In the genomic region with DNA sequence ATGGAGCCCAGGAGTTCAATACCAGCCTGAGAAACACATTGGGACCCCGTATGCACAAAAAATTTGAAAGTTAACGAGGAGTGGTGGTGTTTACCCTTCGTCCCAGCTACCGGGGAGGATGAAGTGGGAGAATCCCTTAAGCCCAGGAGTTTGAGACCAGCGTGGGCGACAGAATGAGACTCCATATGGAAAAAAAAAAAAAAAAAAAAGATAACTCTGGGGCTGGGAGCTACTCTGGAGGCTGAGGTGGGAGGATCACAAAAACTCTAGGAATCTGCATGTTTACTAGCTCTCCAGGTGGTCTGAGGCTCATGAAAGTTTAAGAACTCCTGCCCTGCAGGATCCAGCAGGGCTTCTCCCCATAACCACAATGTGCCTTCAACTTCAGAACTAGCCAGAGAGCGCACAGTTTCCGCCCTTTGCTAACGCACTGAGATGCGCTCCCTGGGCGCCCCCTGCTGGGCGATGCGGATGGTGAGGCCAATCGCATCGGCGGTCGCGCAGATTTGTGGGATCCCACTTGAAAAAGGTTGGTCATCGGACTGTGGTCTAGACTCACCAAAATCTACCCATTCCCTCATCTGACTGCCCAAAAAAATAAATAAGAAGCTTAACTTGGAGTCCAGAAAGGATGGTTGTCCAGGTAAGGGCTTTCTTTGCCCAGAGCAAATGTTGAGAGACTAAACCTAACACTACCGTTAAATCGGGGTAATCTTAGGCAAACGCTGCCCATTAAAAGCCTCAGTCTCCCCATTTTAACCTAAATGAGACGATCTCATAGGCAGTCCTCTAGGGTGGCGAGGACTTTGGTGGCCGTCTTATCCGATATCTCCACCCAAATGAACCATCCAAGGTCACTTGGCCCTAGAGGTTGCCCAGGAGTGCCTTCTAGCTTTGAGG, we compare ENCODE assay signal across 9 cellular contexts. TPM values are rescaled to one million over a fixed set of nuclear protein-coding genes. Genes with fewer than 3 reads are reported as not detected.
DNase-seq lines count a peak whose midpoint lies in the region; ATAC-seq and TF ChIP-seq lines count a peak whose summit lies in the region.
"Had no signal": no experiment of that assay in that cellular context is flagged by ENCODE, and none has a peak within 500 bp of the region (broad histone marks: within the 10 kb centered on the region; RNA-seq: fewer than 3 reads in every experiment).

No MANE protein-coding gene starts in this region.

- TF ChIP-seq POLR2A in suprapubic skin (IDR thresholded peaks at IDR 0.05) = no peak

- peaks cover 5% of the 10 kb centered on the region for H3K4me1 ChIP-seq in RWPE2 (ENCODE audit: insufficient read depth, poor library complexity, severe bottlenecking)
- H3K4me1 ChIP-seq in neutrophil (ENCODE audit: control insufficient read depth in 1 of 2, insufficient read depth in 1 of 2, low read depth in 1 of 2, low read length in 1 of 2) = peaks cover 2 to 12% of the 10 kb centered on the region in 2 experiments
- peaks cover 17% of the 10 kb centered on the region for H3K4me1 ChIP-seq in suprapubic skin

- H3K27ac ChIP-seq in RWPE2 (ENCODE audit: poor library complexity, severe bottlenecking) = no peak overlapping the region
- H3K27ac ChIP-seq in neutrophil = no peak overlapping the region
- H3K27ac ChIP-seq in suprapubic skin = no peak overlapping the region

- H3K9me3 ChIP-seq in RWPE2 (ENCODE audit: severe bottlenecking) = no peaks in the 10 kb centered on the region
- no peaks in the 10 kb centered on the region for H3K9me3 ChIP-seq in neutrophil
- H3K9me3 ChIP-seq in suprapubic skin = no peaks in the 10 kb centered on the region

- TF ChIP-seq EP300 in suprapubic skin (IDR thresholded peaks at IDR 0.05) = no peak

- H3K4me3 ChIP-seq in RWPE2 (ENCODE audit: severe bottlenecking) = no peak overlapping the region
- H3K4me3 ChIP-seq in neutrophil (ENCODE audit: low read depth in 1 of 2, low read length in 1 of 2) = no peak overlapping the region
- no peak overlapping the region for H3K4me3 ChIP-seq in suprapubic skin

- H3K4me3 Mint-ChIP-seq in activated T-helper 1 cell treated with anti-CD3 and anti-CD28 coated beads, Interleukin-12 subunit alpha, Interleukin-12 subunit beta, Interleukin-2, Interleukin-4 antibody, amounts not matched to agents 30 ng/mL and 10 ng/mL and 1 ng/mL, durations not matched to agents 14 hours and 24 hours and 36 hours = no peak overlapping the region

- intact Hi-C loops in activated T-helper 1 cell treated with anti-CD3 and anti-CD28 coated beads, Interleukin-12 subunit alpha, Interleukin-12 subunit beta, Interleukin-2, Interleukin-4 antibody, amounts not matched to agents 30 ng/mL and 10 ng/mL and 1 ng/mL, durations not matched to agents 14 hours and 24 hours and 36 hours (cut with micrococcal nuclease) = loop anchor here (2.0 kb wide), 3 partner anchors 27 to 79 kb away; no protein-coding TSS in a partner anchor

- H3K36me3 Mint-ChIP-seq in activated T-helper 1 cell treated with anti-CD3 and anti-CD28 coated beads, Interleukin-12 subunit alpha, Interleukin-12 subunit beta, Interleukin-2, Interleukin-4 antibody, amounts not matched to agents 30 ng/mL and 10 ng/mL and 1 ng/mL, durations not matched to agents 14 hours and 24 hours and 36 hours (ENCODE audit: low read depth) = peaks cover 1% of the 10 kb centered on the region

- peaks cover 46% of the 10 kb centered on the region for H3K4me1 Mint-ChIP-seq in activated T-helper 1 cell treated with anti-CD3 and anti-CD28 coated beads, Interleukin-12 subunit alpha, Interleukin-12 subunit beta, Interleukin-2, Interleukin-4 antibody, amounts not matched to agents 30 ng/mL and 10 ng/mL and 1 ng/mL, durations not matched to agents 14 hours and 24 hours and 36 hours (ENCODE audit: low read depth)

- TF ChIP-seq CTCF in RWPE2 (IDR thresholded peaks at IDR 0.05; ENCODE audit: poor library complexity, severe bottlenecking) (peak; percentile 96), neutrophil (IDR thresholded peaks at IDR 0.05) (peak; percentile 77), suprapubic skin (IDR thresholded peaks at IDR 0.05) (peak; percentile 64 to 87)

- ATAC-seq in RWPE2 (ENCODE audit: low read depth) = peak; percentile 55
- ATAC-seq in GM18867 (IDR thresholded peaks at IDR 0.05; ENCODE audit: unreplicated experiment) = no peak

- DNase-seq in D341Med (ENCODE audit: low spot score) (peak; percentile 86), HK-2 (ENCODE audit: unreplicated experiment) (peak; percentile 85), RWPE2 (ENCODE audit: low spot score) (no peak), fibroblast of the conjunctiva (ENCODE audit: low read depth) (peak; percentile 37), suprapubic skin (ENCODE audit: low spot score in 2 of 2) (peak in 1 of 2 donors; percentile 94)
- DNase-seq in activated T-helper 1 cell treated with anti-CD3 and anti-CD28 coated beads, Interleukin-12 subunit alpha, Interleukin-12 subunit beta, Interleukin-2, Interleukin-4 antibody, amounts not matched to agents 30 ng/mL and 10 ng/mL and 1 ng/mL, durations not matched to agents 14 hours and 24 hours and 36 hours (ENCODE audit: low spot score) = peak; percentile 74

- H3K27me3 ChIP-seq in RWPE2 (ENCODE audit: insufficient read depth, poor library complexity, severe bottlenecking) (no peaks in the 10 kb centered on the region), neutrophil (peaks cover 69% of the 10 kb centered on the region), suprapubic skin (peaks cover 58% of the 10 kb centered on the region)

- no peaks in the 10 kb centered on the region for H3K36me3 ChIP-seq in RWPE2 (ENCODE audit: low read depth)
- H3K36me3 ChIP-seq in neutrophil = no peaks in the 10 kb centered on the region
- no peaks in the 10 kb centered on the region for H3K36me3 ChIP-seq in suprapubic skin

- H3K27ac Mint-ChIP-seq in activated T-helper 1 cell treated with anti-CD3 and anti-CD28 coated beads, Interleukin-12 subunit alpha, Interleukin-12 subunit beta, Interleukin-2, Interleukin-4 antibody, amounts not matched to agents 30 ng/mL and 10 ng/mL and 1 ng/mL, durations not matched to agents 14 hours and 24 hours and 36 hours = no peak overlapping the region

- peaks cover 39% of the 10 kb centered on the region for H3K27me3 Mint-ChIP-seq in activated T-helper 1 cell treated with anti-CD3 and anti-CD28 coated beads, Interleukin-12 subunit alpha, Interleukin-12 subunit beta, Interleukin-2, Interleukin-4 antibody, amounts not matched to agents 30 ng/mL and 10 ng/mL and 1 ng/mL, durations not matched to agents 14 hours and 24 hours and 36 hours (ENCODE audit: insufficient read depth)

- H3K9me3 Mint-ChIP-seq in activated T-helper 1 cell treated with anti-CD3 and anti-CD28 coated beads, Interleukin-12 subunit alpha, Interleukin-12 subunit beta, Interleukin-2, Interleukin-4 antibody, amounts not matched to agents 30 ng/mL and 10 ng/mL and 1 ng/mL, durations not matched to agents 14 hours and 24 hours and 36 hours = no peaks in the 10 kb centered on the region

- 54% methylated on average over 17 of the region's 26 CpGs for WGBS in suprapubic skin

RNA-seq across cellular contexts. Expression of a gene that starts 8.8 kb away (rescaled TPM):
- not detected in 2 replicates for total RNA-seq in activated T-helper 1 cell treated with anti-CD3 and anti-CD28 coated beads, Interleukin-12 subunit alpha, Interleukin-12 subunit beta, Interleukin-2, Interleukin-4 antibody, amounts not matched to agents 30 ng/mL and 10 ng/mL and 1 ng/mL, durations not matched to agents 14 hours and 24 hours and 36 hours
- not detected for total RNA-seq in suprapubic skin
- total RNA-seq: T-helper 1 cell treated with Interleukin-12 subunit alpha and Interleukin-12 subunit beta and Interleukin-4 antibody, amounts not matched to agents 30 ng/mL and 1 ng/mL, for 36 hours had no signal

RNA-seq across cellular contexts. Expression of a gene that starts 9.9 kb away (rescaled TPM):
- 0.83 and 1.9 TPM in 2 replicates for total RNA-seq in activated T-helper 1 cell treated with anti-CD3 and anti-CD28 coated beads, Interleukin-12 subunit alpha, Interleukin-12 subunit beta, Interleukin-2, Interleukin-4 antibody, amounts not matched to agents 30 ng/mL and 10 ng/mL and 1 ng/mL, durations not matched to agents 14 hours and 24 hours and 36 hours
- total RNA-seq in suprapubic skin = 10 to 100 TPM; 47.8 to 96.9 (median 62.8) TPM

RNA-seq across cellular contexts. Expression of a gene that starts 46.0 kb away (rescaled TPM):
- total RNA-seq in activated T-helper 1 cell treated with anti-CD3 and anti-CD28 coated beads, Interleukin-12 subunit alpha, Interleukin-12 subunit beta, Interleukin-2, Interleukin-4 antibody, amounts not matched to agents 30 ng/mL and 10 ng/mL and 1 ng/mL, durations not matched to agents 14 hours and 24 hours and 36 hours = 394 and 411 TPM in 2 replicates
- total RNA-seq in suprapubic skin = 10 to 100 TPM in 1 of 4 donors, 1 to 10 TPM in 3; 2.3 to 11.4 (median 9.9) TPM

RNA-seq across cellular contexts. Expression of a gene that starts 46.8 kb away (rescaled TPM):
- total RNA-seq in activated T-helper 1 cell treated with anti-CD3 and anti-CD28 coated beads, Interleukin-12 subunit alpha, Interleukin-12 subunit beta, Interleukin-2, Interleukin-4 antibody, amounts not matched to agents 30 ng/mL and 10 ng/mL and 1 ng/mL, durations not matched to agents 14 hours and 24 hours and 36 hours = not detected in 2 replicates
- total RNA-seq in suprapubic skin = not detected
- total RNA-seq: T-helper 1 cell treated with Interleukin-12 subunit alpha and Interleukin-12 subunit beta and Interleukin-4 antibody, amounts not matched to agents 30 ng/mL and 1 ng/mL, for 36 hours had no signal

RNA-seq across cellular contexts. Expression of a gene that starts 57.4 kb away (rescaled TPM):
- 14.8 and 22.1 TPM in 2 replicates for total RNA-seq in activated T-helper 1 cell treated with anti-CD3 and anti-CD28 coated beads, Interleukin-12 subunit alpha, Interleukin-12 subunit beta, Interleukin-2, Interleukin-4 antibody, amounts not matched to agents 30 ng/mL and 10 ng/mL and 1 ng/mL, durations not matched to agents 14 hours and 24 hours and 36 hours
- total RNA-seq in suprapubic skin = 10 to 100 TPM in 2 of 4 donors, 1 to 10 TPM in 2; 3.2 to 19.1 (median 9.1) TPM

Comparison
In these comparisons a context has a peak if more than half of its experiments do, and no peak if none do; other contexts are left out.
1. RNA of a gene that starts 9.9 kb away (total RNA-seq): 47.8 to 96.9 TPM in suprapubic skin; 0.83 to 1.9 TPM in activated T-helper 1 cell treated with anti-CD3 and anti-CD28 coated beads, Interleukin-12 subunit alpha, Interleukin-12 subunit beta, Interleukin-2, Interleukin-4 antibody, amounts not matched to agents 30 ng/mL and 10 ng/mL and 1 ng/mL, durations not matched to agents 14 hours and 24 hours and 36 hours; every median in the first group is over 10 times any median in the second.
2. RNA of a gene that starts 46.0 kb away (total RNA-seq): 394 to 411 TPM in activated T-helper 1 cell treated with anti-CD3 and anti-CD28 coated beads, Interleukin-12 subunit alpha, Interleukin-12 subunit beta, Interleukin-2, Interleukin-4 antibody, amounts not matched to agents 30 ng/mL and 10 ng/mL and 1 ng/mL, durations not matched to agents 14 hours and 24 hours and 36 hours; 2.3 to 11.4 TPM in suprapubic skin; every median in the first group is over 10 times any median in the second.
3. Peak in every context shown above with its lines, with median percentiles within 50 percentile points of each other: CTCF ChIP-seq.